Comparison of ENCODE assay signal across 30 cellular contexts in the genomic region with DNA sequence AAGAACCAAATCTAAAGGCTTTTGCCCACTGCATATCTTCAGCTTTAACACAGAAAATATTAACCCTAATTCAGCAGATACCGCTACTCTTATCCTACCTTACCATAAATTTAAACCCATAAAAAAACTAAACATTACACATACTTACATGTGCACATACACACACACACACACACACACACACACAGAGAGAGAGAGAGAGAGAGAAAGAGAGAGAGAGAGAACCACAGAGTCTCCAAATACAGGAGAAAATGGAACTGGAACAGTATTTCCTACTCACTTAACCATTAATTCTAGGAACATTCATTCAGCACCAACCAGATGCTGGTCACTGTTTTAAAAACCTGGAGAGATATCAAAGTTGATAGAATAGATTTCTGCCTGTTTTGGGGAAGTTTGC. TPM values are rescaled to one million over a fixed set of nuclear protein-coding genes. Genes with fewer than 3 reads are reported as not detected.
"Had no signal": no experiment of that assay in that cellular context is flagged by ENCODE, and none has a peak within 500 bp of the region (broad histone marks: within the 10 kb centered on the region; RNA-seq: fewer than 3 reads in every experiment).

No MANE protein-coding gene starts in this region.

- H3K4me1 ChIP-seq: breast epithelium, colonic mucosa had no signal

- H3K4me3 ChIP-seq: breast epithelium, cardiac muscle cell, colonic mucosa, heart left ventricle had no signal

- ATAC-seq: activated T-cell treated with anti-CD3 and anti-CD28 coated beads, Interleukin-2, amount 50 U/mL, for 72 hours; activated T-helper 17 cell treated with anti-CD3 and anti-CD28 coated beads, Interleukin-2, amount 50 U/mL, for 72 hours; esophagus mucosa; heart left ventricle had no signal

- H3K9me3 ChIP-seq: breast epithelium, colonic mucosa, heart left ventricle had no signal

- H3K4me1 Mint-ChIP-seq: activated CD4-positive, alpha-beta memory T cell treated with anti-CD3 and anti-CD28 coated beads, Interleukin-2, amount 10 ng/mL, durations not matched to agents 7 days and 5 days; activated CD4-positive, alpha-beta T cell treated with anti-CD3 and anti-CD28 coated beads, Interleukin-2, amount 10 ng/mL, durations not matched to agents 7 days and 5 days; activated T-helper 17 cell treated with anti-CD3 and anti-CD28 coated beads, Interleukin-2, amount 50 U/mL, for 72 hours had no signal

- H3K27me3 Mint-ChIP-seq: activated naive CD8-positive, alpha-beta T cell had no signal

- H3K4me3 Mint-ChIP-seq: activated CD4-positive, alpha-beta memory T cell treated with anti-CD3 and anti-CD28 coated beads, Interleukin-2, amount 10 ng/mL, durations not matched to agents 7 days and 5 days; activated CD4-positive, alpha-beta T cell treated with anti-CD3 and anti-CD28 coated beads, Interleukin-2, amount 10 ng/mL, durations not matched to agents 7 days and 5 days; activated naive CD8-positive, alpha-beta T cell; activated T-cell treated with anti-CD3 and anti-CD28 coated beads, Interleukin-2, amount 50 U/mL, for 24 hours; activated T-cell treated with anti-CD3 and anti-CD28 coated beads, Interleukin-2, amount 50 U/mL, for 72 hours; activated T-helper 17 cell treated with anti-CD3 and anti-CD28 coated beads, Interleukin-2, amount 50 U/mL, for 72 hours; brain; endodermal cell had no signal

- H3K9me3 Mint-ChIP-seq: activated CD4-positive, alpha-beta memory T cell treated with anti-CD3 and anti-CD28 coated beads, Interleukin-2, amount 10 ng/mL, durations not matched to agents 7 days and 5 days; activated CD4-positive, alpha-beta T cell treated with anti-CD3 and anti-CD28 coated beads, Interleukin-2, amount 10 ng/mL, durations not matched to agents 7 days and 5 days; activated T-cell treated with anti-CD3 and anti-CD28 coated beads, Interleukin-2, amount 50 U/mL, for 24 hours; activated T-cell treated with anti-CD3 and anti-CD28 coated beads, Interleukin-2, amount 50 U/mL, for 72 hours; activated T-helper 17 cell treated with anti-CD3 and anti-CD28 coated beads, Interleukin-2, amount 50 U/mL, for 72 hours; endodermal cell had no signal

- H3K27me3 ChIP-seq: breast epithelium, cardiac muscle cell, colonic mucosa, heart left ventricle had no signal

- H3K36me3 Mint-ChIP-seq: activated naive CD8-positive, alpha-beta T cell; brain had no signal

- H3K27ac Mint-ChIP-seq: activated CD4-positive, alpha-beta memory T cell treated with anti-CD3 and anti-CD28 coated beads, Interleukin-2, amount 10 ng/mL, durations not matched to agents 7 days and 5 days; activated CD4-positive, alpha-beta T cell treated with anti-CD3 and anti-CD28 coated beads, Interleukin-2, amount 10 ng/mL, durations not matched to agents 7 days and 5 days; activated naive CD8-positive, alpha-beta T cell; activated T-cell treated with anti-CD3 and anti-CD28 coated beads, Interleukin-2, amount 50 U/mL, for 24 hours; activated T-cell treated with anti-CD3 and anti-CD28 coated beads, Interleukin-2, amount 50 U/mL, for 72 hours; activated T-helper 17 cell treated with anti-CD3 and anti-CD28 coated beads, Interleukin-2, amount 50 U/mL, for 72 hours; endodermal cell had no signal

- H3K27ac ChIP-seq: breast epithelium, cardiac muscle cell, colonic mucosa had no signal

- H3K36me3 ChIP-seq: breast epithelium, cardiac muscle cell, colonic mucosa, heart left ventricle had no signal

- DNase-seq: activated CD4-positive, alpha-beta memory T cell treated with anti-CD3 and anti-CD28 coated beads, Interleukin-2, amount 10 ng/mL, durations not matched to agents 7 days and 5 days; activated CD4-positive, alpha-beta T cell treated with anti-CD3 and anti-CD28 coated beads for 1 hour; activated CD4-positive, alpha-beta T cell treated with anti-CD3 and anti-CD28 coated beads for 4 hours; activated CD4-positive, alpha-beta T cell treated with anti-CD3 and anti-CD28 coated beads, Interleukin-2, amount 10 ng/mL, durations not matched to agents 7 days and 5 days; activated CD4-positive, alpha-beta T cell treated with anti-CD3 and anti-CD28 coated beads, Interleukin-2, amount 50 U/mL, for 4 hours; activated CD8-positive, alpha-beta memory T cell treated with anti-CD3 and anti-CD28 coated beads, Interleukin-2, amount 50 U/mL, for 48 hours; activated effector memory CD4-positive, alpha-beta T cell treated with Interleukin-2 at 50 U/mL for 16 hours; activated gamma-delta T cell treated with Interleukin-2 at 50 U/mL for 16 hours; activated naive CD4-positive, alpha-beta T cell treated with anti-CD3 and anti-CD28 coated beads, Interleukin-2, amount 50 U/mL, for 16 hours; activated naive CD4-positive, alpha-beta T cell treated with Interleukin-2 at 50 U/mL for 16 hours; activated T-cell treated with anti-CD3 and anti-CD28 coated beads for 4 hours; activated T-cell treated with anti-CD3 and anti-CD28 coated beads, Interleukin-2, amount 50 U/mL, for 24 hours; activated T-cell treated with anti-CD3 and anti-CD28 coated beads, Interleukin-2, amount 50 U/mL, for 72 hours; amniotic stem cell; aorta; central memory CD4-positive, alpha-beta T cell; cerebellar nuclear complex; colonic mucosa; effector CD8-positive, alpha-beta T cell; endodermal cell; foreskin fibroblast; heart left ventricle; T-helper 2 cell had no signal

RNA-seq across cellular contexts. Expression of a gene that starts 53.7 kb away (rescaled TPM):
- total RNA-seq: activated CD4-positive, alpha-beta memory T cell treated with anti-CD3 and anti-CD28 coated beads, Interleukin-2, amount 10 ng/mL, durations not matched to agents 7 days and 5 days; activated CD4-positive, alpha-beta T cell treated with anti-CD3 and anti-CD28 coated beads, Interleukin-2, amount 10 ng/mL, durations not matched to agents 7 days and 5 days; activated T-helper 17 cell treated with anti-CD3 and anti-CD28 coated beads, Interleukin-2, amount 50 U/mL, for 72 hours; T-helper 1 cell treated with Interleukin-12 subunit alpha and Interleukin-12 subunit beta and Interleukin-4 antibody, amounts not matched to agents 30 ng/mL and 1 ng/mL, for 36 hours had no signal
